In genomic region chr1:68143633-68144032, GRCh38 we compare ENCODE assay signal across 22 cellular contexts.
DNase-seq lines count a peak whose midpoint lies in the region; ATAC-seq, FAIRE-seq and TF ChIP-seq lines count a peak whose summit lies in the region.
"Had no signal": no experiment of that assay in that cellular context is flagged by ENCODE, and none has a peak within 500 bp of the region (broad histone marks: within the 10 kb centered on the region; RNA-seq: fewer than 3 reads in every experiment).

No MANE protein-coding gene starts in this region.

- TF ChIP-seq EP300 in stomach (IDR thresholded peaks at IDR 0.05) = no peak

- TF ChIP-seq CTCF in choroid plexus epithelial cell (conservative IDR thresholded peaks at IDR 0.05; ENCODE audit: low read depth, low read length) (no peak), right lobe of liver (IDR thresholded peaks at IDR 0.05) (no peak), stomach (IDR thresholded peaks at IDR 0.05) (no peak)

- WGBS in right lobe of liver (ENCODE audit: insufficient coverage, low coverage, low lambda C conversion rate, missing lambda C conversion rate) = 23% methylated on average over 2 of the region's 2 CpGs
- 16 to 48% (median 42%) methylated on average over 2 of the region's 2 CpGs for WGBS in stomach, 5 donors

- no peaks in the 10 kb centered on the region for H3K9me3 ChIP-seq in right lobe of liver
- no peaks in the 10 kb centered on the region for H3K9me3 ChIP-seq in stomach
- H3K9me3 ChIP-seq: A549, Caco-2 had no signal

- H3K27ac ChIP-seq in right lobe of liver = peak overlapping the region; percentile 7 to 84 (median 76)
- H3K27ac ChIP-seq in stomach = peak overlapping the region in 3 of 5 donors; percentile 36 to 78 (median 62)
- H3K27ac ChIP-seq: A549, PC-9 had no signal

- DNase-seq in SKM-1 (lab: John Stamatoyannopoulos, UW; ENCODE audit: unreplicated experiment) = peak; percentile 20
- peak; percentile 26 for DNase-seq in choroid plexus epithelial cell (ENCODE audit: low read depth)
- DNase-seq in right lobe of liver = no peak
- DNase-seq in stomach = no peak
- no peak for DNase-seq in H54 (ENCODE audit: insufficient read length, low spot score)
- no peak for DNase-seq in activated T-cell treated with anti-CD3 and anti-CD28 coated beads, Interleukin-2, amount 50 U/mL, for 1 hour
- DNase-seq: C1 segment of cervical spinal cord; Caco-2; CD8-positive, alpha-beta T cell; NCI-H1048; NCI-H1417; NCI-H1694; NCI-H2029 treated with DMSO at 0.1 percent for 48 hours; NCI-H2227 treated with DMSO at 0.1 percent for 48 hours; NCI-H526 treated with DMSO at 0.1 percent for 48 hours; PC-9; RPMI8226; SHP77 had no signal

- intact Hi-C loops in right lobe of liver (cut with DNase I) (no loop called here), stomach (cut with DNase I; ENCODE audit: low total_unique reads) (no loop called here)

- no peaks in the 10 kb centered on the region for H3K27me3 ChIP-seq in right lobe of liver
- H3K27me3 ChIP-seq in stomach = no peaks in the 10 kb centered on the region

- ATAC-seq in right lobe of liver (peak; percentile 65 to 76 (median 66)), HG02981 (IDR thresholded peaks at IDR 0.05; ENCODE audit: unreplicated experiment) (no peak)
- ATAC-seq: A549; CD8-positive, alpha-beta T cell; HCT116 had no signal

- no peak for FAIRE-seq in H54 (lab: Jason Lieb, UNC)
- FAIRE-seq: A549, H1 had no signal

- H3K4me1 ChIP-seq in right lobe of liver (peaks cover 0 to 24% (median 15%) of the 10 kb centered on the region in 4 donors), stomach (peaks cover 25 to 71% (median 52%) of the 10 kb centered on the region in 4 donors)
- H3K4me1 ChIP-seq: A549 had no signal

- H3K36me3 ChIP-seq in right lobe of liver = no peaks in the 10 kb centered on the region
- H3K36me3 ChIP-seq in stomach = peaks cover 3 to 40% (median 29%) of the 10 kb centered on the region in 4 donors

- H3K4me3 ChIP-seq in choroid plexus epithelial cell (ENCODE audit: low read depth, low read length) = no peak overlapping the region
- no peak overlapping the region for H3K4me3 ChIP-seq in right lobe of liver
- H3K4me3 ChIP-seq in stomach = no peak overlapping the region
- H3K4me3 ChIP-seq: A549, PC-9 had no signal

- TF ChIP-seq POLR2A in right lobe of liver (IDR thresholded peaks at IDR 0.05) (no peak), stomach (IDR thresholded peaks at IDR 0.05) (no peak), H54 (IDR thresholded peaks at IDR 0.05; ENCODE audit: low read depth, low read length) (no peak)

Comparison
In these comparisons a context has a peak if more than half of its experiments do, and no peak if none do; other contexts are left out.
1. DNase-seq: peak in SKM-1 (single experiment) and choroid plexus epithelial cell (single experiment); none in right lobe of liver (0 of 3), stomach (single experiment), H54 (single experiment) and activated T-cell treated with anti-CD3 and anti-CD28 coated beads, Interleukin-2, amount 50 U/mL, for 1 hour (single experiment).